ENCODE assay signal across 8 cellular contexts in genomic region chr10:75099952-75100763, GRCh38.
A peak's percentile ranks its signal among the peaks of the same experiment; 100 is the strongest.
DNase-seq lines count a peak whose midpoint lies in the region; ATAC-seq and TF ChIP-seq lines count a peak whose summit lies in the region.

No MANE protein-coding gene starts in this region.

- H3K4me3 ChIP-seq in brain microvascular endothelial cell (ENCODE audit: low read depth, low read length) = no peak overlapping the region

- peak; percentile 66 for ATAC-seq in GM21526 (IDR thresholded peaks at IDR 0.05; ENCODE audit: low FRiP score, unreplicated experiment)
- no peak for ATAC-seq in HG02970 (IDR thresholded peaks at IDR 0.05; ENCODE audit: low FRiP score, unreplicated experiment)

- peak; percentile 39 for DNase-seq in DMS53 treated with DMSO at 0.1 percent for 48 hours (lab: John Stamatoyannopoulos, UW; ENCODE audit: unreplicated experiment)
- peak; percentile 66 to 67 for DNase-seq in Kasumi-1 (lab: John Stamatoyannopoulos, UW)
- peak; percentile 48 for DNase-seq in brain microvascular endothelial cell
- peak; percentile 49 for DNase-seq in iris pigment epithelial cell (ENCODE audit: low read depth)
- DNase-seq in stimulated activated CD4-positive, alpha-beta T cell treated with anti-CD3 and anti-CD28 coated beads, Interleukin-15, amount 100 ng/mL, for 1 hour (ENCODE audit: low read depth in 1 of 2, low spot score in 1 of 2) = peak; percentile 65 to 77

- TF ChIP-seq CTCF in VCaP (conservative IDR thresholded peaks at IDR 0.05) (peak; percentile 95), brain microvascular endothelial cell (IDR thresholded peaks at IDR 0.05; ENCODE audit: low read depth, low read length, missing control alignments) (peak; percentile 96)

- in situ Hi-C loops in brain microvascular endothelial cell (cut with HindIII; ENCODE audit: low pct_ligation_motif_present, low sequenced_read_pairs) = no loop called here

- no peaks in the 10 kb centered on the region for H3K36me3 ChIP-seq in brain microvascular endothelial cell (replicated peaks)

- H3K27ac ChIP-seq in VCaP (no peak overlapping the region; the same call in 1 of the 2 replicates), brain microvascular endothelial cell (no peak overlapping the region)

- H3K27me3 ChIP-seq in brain microvascular endothelial cell (replicated peaks) = no peaks in the 10 kb centered on the region
